In the genomic region with DNA sequence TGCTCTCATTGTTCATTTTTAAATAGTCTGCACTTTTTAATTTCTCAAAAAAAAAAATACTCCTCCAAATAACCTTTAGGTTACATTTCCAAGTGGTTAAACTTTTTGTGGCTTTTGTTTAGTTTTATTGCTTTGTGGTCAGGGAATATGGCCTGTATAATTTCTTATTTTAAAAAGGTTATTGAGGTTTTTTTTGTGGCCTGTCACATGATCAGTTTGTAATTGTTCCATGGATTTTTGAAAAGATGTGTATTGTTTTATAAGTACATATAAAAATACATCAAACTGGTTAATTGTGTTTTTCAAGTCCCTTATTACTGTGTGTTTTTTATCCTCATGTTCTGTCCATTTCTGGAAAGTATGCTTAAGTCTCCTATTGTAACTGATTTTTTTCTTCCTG, we compare ENCODE assay signal across 18 cellular contexts.
DNase-seq lines count a peak whose midpoint lies in the region; ATAC-seq and TF ChIP-seq lines count a peak whose summit lies in the region.
"Had no signal": no experiment of that assay in that cellular context is flagged by ENCODE, and none has a peak within 500 bp of the region (broad histone marks: within the 10 kb centered on the region; RNA-seq: fewer than 3 reads in every experiment).

No MANE protein-coding gene starts in this region.

- no peaks in the 10 kb centered on the region for H3F3A ChIP-seq in PC-3 (ENCODE audit: low read length, unreplicated experiment)

- peak; percentile 29 for DNase-seq in PC-3
- no peak for DNase-seq in chondrocyte (ENCODE audit: low spot score)
- no peak for DNase-seq in nephron progenitor cell
- DNase-seq in midbrain (lab: John Stamatoyannopoulos, UW): no peak
- DNase-seq in AG08396 (ENCODE audit: low spot score): no peak
- DNase-seq: BE2C; CD4-positive, alpha-beta memory T cell; COR-L47; DMS153; DND-41; GDM1; GM23248 had no signal

- H3K9me3 ChIP-seq in HEK293 (ENCODE audit: control insufficient read depth, insufficient read depth, low read depth, low read length): no peaks in the 10 kb centered on the region
- H3K9me3 ChIP-seq in PC-3 (ENCODE audit: low read length): no peaks in the 10 kb centered on the region
- H3K9me3 ChIP-seq: BE2C had no signal

- H3K27ac ChIP-seq in HEK293 (ENCODE audit: extremely low read depth, low read depth, low read length): no peak overlapping the region
- no peak overlapping the region for H3K27ac ChIP-seq in PC-3 (ENCODE audit: low read length)
- H3K27ac ChIP-seq: C4-2B, GM23248 had no signal

- POLR2A ChIA-PET in HEK293 (lab: Yijun Ruan, JAX): no interaction called here
- POLR2A ChIA-PET in PC-3 (lab: Charles Lee; ENCODE audit: unreplicated experiment): no interaction called here

- no peak overlapping the region for H3K4me2 ChIP-seq in PC-3 (ENCODE audit: low read length)

- peaks cover 11% of the 10 kb centered on the region for H3K36me3 Mint-ChIP-seq in chondrocyte (ENCODE audit: low read depth)
- peaks cover 50% of the 10 kb centered on the region for H3K36me3 Mint-ChIP-seq in nephron progenitor cell (ENCODE audit: low read depth)
- H3K36me3 Mint-ChIP-seq: CD4-positive, alpha-beta memory T cell had no signal

- no peaks in the 10 kb centered on the region for H3K9me2 ChIP-seq in PC-3 (replicated peaks; ENCODE audit: low read length)

- H4K20me1 ChIP-seq in PC-3 (ENCODE audit: low read length): 0 out of 2 replicates have a peak, but pooled peaks cover 6% of the 10 kb centered on the region

- H3K9me3 Mint-ChIP-seq in chondrocyte (ENCODE audit: low read depth) (peaks cover 6% of the 10 kb centered on the region), nephron progenitor cell (peaks cover 9% of the 10 kb centered on the region)
- H3K9me3 Mint-ChIP-seq: CD4-positive, alpha-beta memory T cell had no signal

- no peaks in the 10 kb centered on the region for H3K27me3 ChIP-seq in PC-3 (ENCODE audit: low read length)
- H3K27me3 ChIP-seq: BE2C had no signal

- H3K4me1 Mint-ChIP-seq in chondrocyte (ENCODE audit: low read depth): peaks cover 47% of the 10 kb centered on the region
- H3K4me1 Mint-ChIP-seq in nephron progenitor cell: no peaks in the 10 kb centered on the region
- H3K4me1 Mint-ChIP-seq: IgD-negative memory B cell had no signal

- H3K4me3 Mint-ChIP-seq in chondrocyte (ENCODE audit: unreplicated experiment) (no peak overlapping the region), nephron progenitor cell (no peak overlapping the region)
- H3K4me3 Mint-ChIP-seq: CD4-positive, alpha-beta memory T cell; IgD-negative memory B cell had no signal

- ATAC-seq in PC-3 (no peak), HG03095 (IDR thresholded peaks at IDR 0.05; ENCODE audit: unreplicated experiment) (no peak), GM21723 (IDR thresholded peaks at IDR 0.05; ENCODE audit: unreplicated experiment) (no peak)
- ATAC-seq: HCT116 had no signal

- CTCF ChIA-PET in HEK293 (lab: Yijun Ruan, JAX): interaction anchor here (3.2 kb wide), 1 partner anchor 24 kb away, joined by 15 read pairs; no protein-coding TSS in a partner anchor
- CTCF ChIA-PET in PC-3 (lab: Charles Lee): no interaction called here

- no peak overlapping the region for H3K9ac ChIP-seq in PC-3 (ENCODE audit: low read length)
- H3K9ac ChIP-seq: GM23248 had no signal

- H3K36me3 ChIP-seq in HEK293 (ENCODE audit: control insufficient read depth in 2 of 2, insufficient read depth in 1 of 2, low read length in 2 of 2) (no peaks in the 10 kb centered on the region), PC-3 (ENCODE audit: low read depth, low read length) (no peaks in the 10 kb centered on the region)

- intact Hi-C loops in PC-3 (cut with micrococcal nuclease): no loop called here

- H3K4me3 ChIP-seq in HEK293 (ENCODE audit: low read depth, low read length) (no peak overlapping the region), PC-3 (ENCODE audit: low read length) (no peak overlapping the region)
- H3K4me3 ChIP-seq: GM23248 had no signal

- peaks cover 4% of the 10 kb centered on the region; the same call in 1 of the 2 replicates for H3K79me2 ChIP-seq in PC-3 (ENCODE audit: low read length)

- no TSS peak for BruUV-seq in PC-3 (replicated peaks; lab: Mats Ljungman, UMichigan)

- H3K4me1 ChIP-seq in HEK293 (ENCODE audit: control insufficient read depth, insufficient read depth, low read length) (no peaks in the 10 kb centered on the region), PC-3 (ENCODE audit: insufficient read depth, low read length) (peaks cover 10% of the 10 kb centered on the region)
- H3K4me1 ChIP-seq: BE2C had no signal

- H3K27me3 Mint-ChIP-seq in chondrocyte (ENCODE audit: low read depth): no peaks in the 10 kb centered on the region
- peaks cover 3% of the 10 kb centered on the region for H3K27me3 Mint-ChIP-seq in nephron progenitor cell (ENCODE audit: low read depth, poor library complexity)
- H3K27me3 Mint-ChIP-seq: IgD-negative memory B cell had no signal

- H2AFZ ChIP-seq in PC-3 (ENCODE audit: low read length): no peak overlapping the region
- H2AFZ ChIP-seq: GM23248 had no signal

- H3K27ac Mint-ChIP-seq in chondrocyte (ENCODE audit: unreplicated experiment): peak overlapping the region; percentile 65
- peak overlapping the region; percentile 29 for H3K27ac Mint-ChIP-seq in nephron progenitor cell
- H3K27ac Mint-ChIP-seq: CD4-positive, alpha-beta memory T cell; IgD-negative memory B cell had no signal

- TF ChIP-seq CTCF in HEK293 (tag by site-specific recombination; IDR thresholded peaks at IDR 0.05): no peak
- TF ChIP-seq CTCF in PC-3 (conservative IDR thresholded peaks at IDR 0.05; ENCODE audit: low read depth, low read length): no peak
- TF ChIP-seq CTCF in chondrocyte (IDR thresholded peaks at IDR 0.05): no peak
- no peak for TF ChIP-seq CTCF in nephron progenitor cell (IDR thresholded peaks at IDR 0.05)

TF ChIP-seq in HEK293, 187 proteins besides CTCF, POLR2A, EP300 and RAD21:
- TF ChIP-seq ZNF76 (tag by site-specific recombination; IDR thresholded peaks at IDR 0.05; ENCODE audit: borderline replicate concordance, low read depth): no peak
- TF ChIP-seq, protein P1, sequence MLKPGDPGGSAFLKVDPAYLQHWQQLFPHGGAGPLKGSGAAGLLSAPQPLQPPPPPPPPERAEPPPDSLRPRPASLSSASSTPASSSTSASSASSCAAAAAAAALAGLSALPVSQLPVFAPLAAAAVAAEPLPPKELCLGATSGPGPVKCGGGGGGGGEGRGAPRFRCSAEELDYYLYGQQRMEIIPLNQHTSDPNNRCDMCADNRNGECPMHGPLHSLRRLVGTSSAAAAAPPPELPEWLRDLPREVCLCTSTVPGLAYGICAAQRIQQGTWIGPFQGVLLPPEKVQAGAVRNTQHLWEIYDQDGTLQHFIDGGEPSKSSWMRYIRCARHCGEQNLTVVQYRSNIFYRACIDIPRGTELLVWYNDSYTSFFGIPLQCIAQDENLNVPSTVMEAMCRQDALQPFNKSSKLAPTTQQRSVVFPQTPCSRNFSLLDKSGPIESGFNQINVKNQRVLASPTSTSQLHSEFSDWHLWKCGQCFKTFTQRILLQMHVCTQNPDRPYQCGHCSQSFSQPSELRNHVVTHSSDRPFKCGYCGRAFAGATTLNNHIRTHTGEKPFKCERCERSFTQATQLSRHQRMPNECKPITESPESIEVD (tag by site-specific recombination; IDR thresholded peaks at IDR 0.05): 0 out of 2 replicates have a peak, but pooled peaks have one; percentile 10
